In the genomic region with DNA sequence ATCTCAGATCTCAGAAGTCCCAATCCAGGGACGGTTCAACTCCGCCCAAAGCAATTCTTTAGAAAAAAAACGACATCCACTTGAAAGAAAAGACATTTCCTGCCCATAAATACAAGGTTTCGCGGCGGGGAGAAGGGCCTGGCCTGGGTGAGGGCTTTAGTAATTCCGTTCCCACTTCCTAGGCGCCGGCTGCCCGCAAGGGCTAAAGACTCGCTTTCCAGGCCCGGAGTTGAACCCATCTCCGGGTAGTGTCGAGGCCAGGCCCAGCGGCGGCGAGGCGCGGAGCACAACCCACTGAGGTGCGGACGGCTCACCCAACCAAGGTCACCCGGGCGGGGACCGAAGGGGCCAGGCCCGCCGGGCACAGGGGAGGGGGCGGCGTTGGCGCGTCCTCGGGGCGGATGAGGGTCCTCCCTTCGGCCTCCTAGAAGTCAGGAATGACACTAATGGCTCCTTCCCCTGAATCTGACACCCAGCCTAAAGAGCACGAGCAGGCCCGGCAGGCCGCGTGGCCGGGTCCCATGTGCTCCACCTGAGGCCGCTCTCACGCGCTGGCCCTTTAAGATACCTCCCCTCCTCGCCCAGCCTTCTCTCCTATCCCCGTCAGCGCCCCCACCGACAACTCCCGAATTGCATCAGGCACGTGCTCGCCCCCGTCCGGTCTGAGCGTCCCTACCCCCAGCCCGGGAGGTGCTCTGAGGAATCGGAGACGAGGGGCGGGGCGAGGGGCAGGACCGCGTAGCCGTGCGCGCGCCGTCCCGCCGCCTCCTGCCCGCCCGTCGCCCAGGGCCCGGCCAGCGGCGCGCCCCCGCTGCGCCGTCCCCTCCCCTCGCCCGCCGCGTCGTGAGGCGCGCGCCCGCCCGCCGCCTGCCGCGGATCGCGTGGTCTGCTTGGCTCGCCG, we compare ENCODE assay signal across 1 cellular context.
TF ChIP-seq lines count a peak whose summit lies in the region.

No MANE protein-coding gene starts in this region.

TF ChIP-seq in K562, 482 proteins besides CTCF, POLR2A, EP300 and RAD21 (continued from another document and continues in another):
- peak in 2 of 3 experiments; percentile 39 to 64 for TF ChIP-seq YY1 (IDR thresholded peaks at IDR 0.05; ENCODE audit: borderline replicate concordance in 1 of 3, control insufficient read depth in 1 of 3, extremely low read depth in 1 of 3, insufficient read depth in 3 of 3, insufficient read length in 1 of 3, insufficient replicate concordance in 2 of 3, low read depth in 1 of 3, low read length in 2 of 3)
- no peak for TF ChIP-seq HNRNPH1 (optimal IDR thresholded peaks at IDR 0.05; ENCODE audit: low read depth, low read length)
- TF ChIP-seq MYBL2 (IDR thresholded peaks at IDR 0.05; ENCODE audit: low read depth) = no peak
- TF ChIP-seq MYBL2 (CRISPR knock-in tag; IDR thresholded peaks at IDR 0.05; ENCODE audit: borderline replicate concordance) = no peak
- no peak for TF ChIP-seq FOXA1 (IDR thresholded peaks at IDR 0.05; ENCODE audit: borderline replicate concordance)
- TF ChIP-seq SP2 (IDR thresholded peaks at IDR 0.05; ENCODE audit: extremely low read depth, low read depth, low read length, poor library complexity, severe bottlenecking) = no peak
- 0 out of 2 replicates have a peak, but pooled peaks have one; percentile 19 for TF ChIP-seq NCOA1 (IDR thresholded peaks at IDR 0.05; ENCODE audit: low read depth)
- TF ChIP-seq SMARCC2 (IDR thresholded peaks at IDR 0.05; ENCODE audit: low read depth) = no peak
- no peak for TF ChIP-seq PRMT5 (CRISPR knock-in tag; IDR thresholded peaks at IDR 0.05)
- no peak for TF ChIP-seq KHSRP (IDR thresholded peaks at IDR 0.05)
- no peak for TF ChIP-seq ZNF12 (CRISPR knock-in tag; IDR thresholded peaks at IDR 0.05)
- TF ChIP-seq, protein P1, sequence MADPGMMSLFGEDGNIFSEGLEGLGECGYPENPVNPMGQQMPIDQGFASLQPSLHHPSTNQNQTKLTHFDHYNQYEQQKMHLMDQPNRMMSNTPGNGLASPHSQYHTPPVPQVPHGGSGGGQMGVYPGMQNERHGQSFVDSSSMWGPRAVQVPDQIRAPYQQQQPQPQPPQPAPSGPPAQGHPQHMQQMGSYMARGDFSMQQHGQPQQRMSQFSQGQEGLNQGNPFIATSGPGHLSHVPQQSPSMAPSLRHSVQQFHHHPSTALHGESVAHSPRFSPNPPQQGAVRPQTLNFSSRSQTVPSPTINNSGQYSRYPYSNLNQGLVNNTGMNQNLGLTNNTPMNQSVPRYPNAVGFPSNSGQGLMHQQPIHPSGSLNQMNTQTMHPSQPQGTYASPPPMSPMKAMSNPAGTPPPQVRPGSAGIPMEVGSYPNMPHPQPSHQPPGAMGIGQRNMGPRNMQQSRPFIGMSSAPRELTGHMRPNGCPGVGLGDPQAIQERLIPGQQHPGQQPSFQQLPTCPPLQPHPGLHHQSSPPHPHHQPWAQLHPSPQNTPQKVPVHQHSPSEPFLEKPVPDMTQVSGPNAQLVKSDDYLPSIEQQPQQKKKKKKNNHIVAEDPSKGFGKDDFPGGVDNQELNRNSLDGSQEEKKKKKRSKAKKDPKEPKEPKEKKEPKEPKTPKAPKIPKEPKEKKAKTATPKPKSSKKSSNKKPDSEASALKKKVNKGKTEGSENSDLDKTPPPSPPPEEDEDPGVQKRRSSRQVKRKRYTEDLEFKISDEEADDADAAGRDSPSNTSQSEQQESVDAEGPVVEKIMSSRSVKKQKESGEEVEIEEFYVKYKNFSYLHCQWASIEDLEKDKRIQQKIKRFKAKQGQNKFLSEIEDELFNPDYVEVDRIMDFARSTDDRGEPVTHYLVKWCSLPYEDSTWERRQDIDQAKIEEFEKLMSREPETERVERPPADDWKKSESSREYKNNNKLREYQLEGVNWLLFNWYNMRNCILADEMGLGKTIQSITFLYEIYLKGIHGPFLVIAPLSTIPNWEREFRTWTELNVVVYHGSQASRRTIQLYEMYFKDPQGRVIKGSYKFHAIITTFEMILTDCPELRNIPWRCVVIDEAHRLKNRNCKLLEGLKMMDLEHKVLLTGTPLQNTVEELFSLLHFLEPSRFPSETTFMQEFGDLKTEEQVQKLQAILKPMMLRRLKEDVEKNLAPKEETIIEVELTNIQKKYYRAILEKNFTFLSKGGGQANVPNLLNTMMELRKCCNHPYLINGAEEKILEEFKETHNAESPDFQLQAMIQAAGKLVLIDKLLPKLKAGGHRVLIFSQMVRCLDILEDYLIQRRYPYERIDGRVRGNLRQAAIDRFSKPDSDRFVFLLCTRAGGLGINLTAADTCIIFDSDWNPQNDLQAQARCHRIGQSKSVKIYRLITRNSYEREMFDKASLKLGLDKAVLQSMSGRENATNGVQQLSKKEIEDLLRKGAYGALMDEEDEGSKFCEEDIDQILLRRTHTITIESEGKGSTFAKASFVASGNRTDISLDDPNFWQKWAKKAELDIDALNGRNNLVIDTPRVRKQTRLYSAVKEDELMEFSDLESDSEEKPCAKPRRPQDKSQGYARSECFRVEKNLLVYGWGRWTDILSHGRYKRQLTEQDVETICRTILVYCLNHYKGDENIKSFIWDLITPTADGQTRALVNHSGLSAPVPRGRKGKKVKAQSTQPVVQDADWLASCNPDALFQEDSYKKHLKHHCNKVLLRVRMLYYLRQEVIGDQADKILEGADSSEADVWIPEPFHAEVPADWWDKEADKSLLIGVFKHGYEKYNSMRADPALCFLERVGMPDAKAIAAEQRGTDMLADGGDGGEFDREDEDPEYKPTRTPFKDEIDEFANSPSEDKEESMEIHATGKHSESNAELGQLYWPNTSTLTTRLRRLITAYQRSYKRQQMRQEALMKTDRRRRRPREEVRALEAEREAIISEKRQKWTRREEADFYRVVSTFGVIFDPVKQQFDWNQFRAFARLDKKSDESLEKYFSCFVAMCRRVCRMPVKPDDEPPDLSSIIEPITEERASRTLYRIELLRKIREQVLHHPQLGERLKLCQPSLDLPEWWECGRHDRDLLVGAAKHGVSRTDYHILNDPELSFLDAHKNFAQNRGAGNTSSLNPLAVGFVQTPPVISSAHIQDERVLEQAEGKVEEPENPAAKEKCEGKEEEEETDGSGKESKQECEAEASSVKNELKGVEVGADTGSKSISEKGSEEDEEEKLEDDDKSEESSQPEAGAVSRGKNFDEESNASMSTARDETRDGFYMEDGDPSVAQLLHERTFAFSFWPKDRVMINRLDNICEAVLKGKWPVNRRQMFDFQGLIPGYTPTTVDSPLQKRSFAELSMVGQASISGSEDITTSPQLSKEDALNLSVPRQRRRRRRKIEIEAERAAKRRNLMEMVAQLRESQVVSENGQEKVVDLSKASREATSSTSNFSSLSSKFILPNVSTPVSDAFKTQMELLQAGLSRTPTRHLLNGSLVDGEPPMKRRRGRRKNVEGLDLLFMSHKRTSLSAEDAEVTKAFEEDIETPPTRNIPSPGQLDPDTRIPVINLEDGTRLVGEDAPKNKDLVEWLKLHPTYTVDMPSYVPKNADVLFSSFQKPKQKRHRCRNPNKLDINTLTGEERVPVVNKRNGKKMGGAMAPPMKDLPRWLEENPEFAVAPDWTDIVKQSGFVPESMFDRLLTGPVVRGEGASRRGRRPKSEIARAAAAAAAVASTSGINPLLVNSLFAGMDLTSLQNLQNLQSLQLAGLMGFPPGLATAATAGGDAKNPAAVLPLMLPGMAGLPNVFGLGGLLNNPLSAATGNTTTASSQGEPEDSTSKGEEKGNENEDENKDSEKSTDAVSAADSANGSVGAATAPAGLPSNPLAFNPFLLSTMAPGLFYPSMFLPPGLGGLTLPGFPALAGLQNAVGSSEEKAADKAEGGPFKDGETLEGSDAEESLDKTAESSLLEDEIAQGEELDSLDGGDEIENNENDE (IDR thresholded peaks at IDR 0.05; ENCODE audit: low read depth, low read length) = no peak
- TF ChIP-seq NRF1 (conservative IDR thresholded peaks at IDR 0.05 in 1 of 2, IDR thresholded peaks at IDR 0.05 in 1 of 2) = peak; percentile 73 to 80
- TF ChIP-seq ZNF551 (CRISPR knock-in tag; IDR thresholded peaks at IDR 0.05) = no peak
- TF ChIP-seq, protein P2, sequence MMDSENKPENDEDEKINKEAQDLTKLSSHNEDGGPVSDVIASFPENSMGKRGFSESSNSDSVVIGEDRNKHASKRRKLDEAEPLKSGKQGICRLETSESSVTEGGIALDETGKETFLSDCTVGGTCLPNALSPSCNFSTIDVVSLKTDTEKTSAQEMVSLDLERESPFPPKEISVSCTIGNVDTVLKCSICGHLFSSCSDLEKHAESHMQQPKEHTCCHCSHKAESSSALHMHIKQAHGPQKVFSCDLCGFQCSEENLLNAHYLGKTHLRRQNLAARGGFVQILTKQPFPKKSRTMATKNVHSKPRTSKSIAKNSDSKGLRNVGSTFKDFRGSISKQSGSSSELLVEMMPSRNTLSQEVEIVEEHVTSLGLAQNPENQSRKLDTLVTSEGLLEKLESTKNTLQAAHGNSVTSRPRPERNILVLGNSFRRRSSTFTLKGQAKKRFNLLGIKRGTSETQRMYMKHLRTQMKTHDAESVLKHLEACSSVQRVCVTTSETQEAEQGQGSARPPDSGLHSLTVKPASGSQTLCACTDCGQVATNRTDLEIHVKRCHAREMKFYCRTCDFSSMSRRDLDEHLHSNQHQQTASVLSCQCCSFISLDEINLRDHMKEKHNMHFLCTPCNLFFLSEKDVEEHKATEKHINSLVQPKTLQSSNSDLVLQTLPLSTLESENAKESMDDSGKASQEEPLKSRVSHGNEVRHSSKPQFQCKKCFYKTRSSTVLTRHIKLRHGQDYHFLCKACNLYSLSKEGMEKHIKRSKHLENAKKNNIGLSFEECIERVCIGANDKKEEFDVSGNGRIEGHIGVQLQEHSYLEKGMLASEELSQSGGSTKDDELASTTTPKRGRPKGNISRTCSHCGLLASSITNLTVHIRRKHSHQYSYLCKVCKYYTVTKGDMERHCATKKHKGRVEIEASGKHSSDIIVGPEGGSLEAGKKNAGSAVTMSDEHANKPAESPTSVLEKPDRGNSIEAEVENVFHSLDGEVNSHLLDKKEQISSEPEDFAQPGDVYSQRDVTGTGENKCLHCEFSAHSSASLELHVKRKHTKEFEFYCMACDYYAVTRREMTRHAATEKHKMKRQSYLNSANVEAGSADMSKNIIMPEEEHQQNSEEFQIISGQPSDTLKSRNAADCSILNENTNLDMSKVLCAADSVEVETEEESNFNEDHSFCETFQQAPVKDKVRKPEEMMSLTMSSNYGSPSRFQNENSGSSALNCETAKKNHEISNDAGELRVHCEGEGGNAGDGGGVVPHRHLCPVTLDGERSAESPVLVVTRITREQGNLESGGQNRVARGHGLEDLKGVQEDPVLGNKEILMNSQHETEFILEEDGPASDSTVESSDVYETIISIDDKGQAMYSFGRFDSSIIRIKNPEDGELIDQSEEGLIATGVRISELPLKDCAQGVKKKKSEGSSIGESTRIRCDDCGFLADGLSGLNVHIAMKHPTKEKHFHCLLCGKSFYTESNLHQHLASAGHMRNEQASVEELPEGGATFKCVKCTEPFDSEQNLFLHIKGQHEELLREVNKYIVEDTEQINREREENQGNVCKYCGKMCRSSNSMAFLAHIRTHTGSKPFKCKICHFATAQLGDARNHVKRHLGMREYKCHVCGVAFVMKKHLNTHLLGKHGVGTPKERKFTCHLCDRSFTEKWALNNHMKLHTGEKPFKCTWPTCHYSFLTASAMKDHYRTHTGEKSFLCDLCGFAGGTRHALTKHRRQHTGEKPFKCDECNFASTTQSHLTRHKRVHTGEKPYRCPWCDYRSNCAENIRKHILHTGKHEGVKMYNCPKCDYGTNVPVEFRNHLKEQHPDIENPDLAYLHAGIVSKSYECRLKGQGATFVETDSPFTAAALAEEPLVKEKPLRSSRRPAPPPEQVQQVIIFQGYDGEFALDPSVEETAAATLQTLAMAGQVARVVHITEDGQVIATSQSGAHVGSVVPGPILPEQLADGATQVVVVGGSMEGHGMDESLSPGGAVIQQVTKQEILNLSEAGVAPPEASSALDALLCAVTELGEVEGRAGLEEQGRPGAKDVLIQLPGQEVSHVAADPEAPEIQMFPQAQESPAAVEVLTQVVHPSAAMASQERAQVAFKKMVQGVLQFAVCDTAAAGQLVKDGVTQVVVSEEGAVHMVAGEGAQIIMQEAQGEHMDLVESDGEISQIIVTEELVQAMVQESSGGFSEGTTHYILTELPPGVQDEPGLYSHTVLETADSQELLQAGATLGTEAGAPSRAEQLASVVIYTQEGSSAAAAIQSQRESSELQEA (IDR thresholded peaks at IDR 0.05; ENCODE audit: low read depth) = no peak
- no peak for TF ChIP-seq ILK (tag; IDR thresholded peaks at IDR 0.05; ENCODE audit: borderline replicate concordance, low read depth)
- TF ChIP-seq GATAD2A (IDR thresholded peaks at IDR 0.05) = peak; percentile 66; the same call in 1 of the 2 replicates
- peak; percentile 60 for TF ChIP-seq BCOR (IDR thresholded peaks at IDR 0.05)
- TF ChIP-seq, protein P3, sequence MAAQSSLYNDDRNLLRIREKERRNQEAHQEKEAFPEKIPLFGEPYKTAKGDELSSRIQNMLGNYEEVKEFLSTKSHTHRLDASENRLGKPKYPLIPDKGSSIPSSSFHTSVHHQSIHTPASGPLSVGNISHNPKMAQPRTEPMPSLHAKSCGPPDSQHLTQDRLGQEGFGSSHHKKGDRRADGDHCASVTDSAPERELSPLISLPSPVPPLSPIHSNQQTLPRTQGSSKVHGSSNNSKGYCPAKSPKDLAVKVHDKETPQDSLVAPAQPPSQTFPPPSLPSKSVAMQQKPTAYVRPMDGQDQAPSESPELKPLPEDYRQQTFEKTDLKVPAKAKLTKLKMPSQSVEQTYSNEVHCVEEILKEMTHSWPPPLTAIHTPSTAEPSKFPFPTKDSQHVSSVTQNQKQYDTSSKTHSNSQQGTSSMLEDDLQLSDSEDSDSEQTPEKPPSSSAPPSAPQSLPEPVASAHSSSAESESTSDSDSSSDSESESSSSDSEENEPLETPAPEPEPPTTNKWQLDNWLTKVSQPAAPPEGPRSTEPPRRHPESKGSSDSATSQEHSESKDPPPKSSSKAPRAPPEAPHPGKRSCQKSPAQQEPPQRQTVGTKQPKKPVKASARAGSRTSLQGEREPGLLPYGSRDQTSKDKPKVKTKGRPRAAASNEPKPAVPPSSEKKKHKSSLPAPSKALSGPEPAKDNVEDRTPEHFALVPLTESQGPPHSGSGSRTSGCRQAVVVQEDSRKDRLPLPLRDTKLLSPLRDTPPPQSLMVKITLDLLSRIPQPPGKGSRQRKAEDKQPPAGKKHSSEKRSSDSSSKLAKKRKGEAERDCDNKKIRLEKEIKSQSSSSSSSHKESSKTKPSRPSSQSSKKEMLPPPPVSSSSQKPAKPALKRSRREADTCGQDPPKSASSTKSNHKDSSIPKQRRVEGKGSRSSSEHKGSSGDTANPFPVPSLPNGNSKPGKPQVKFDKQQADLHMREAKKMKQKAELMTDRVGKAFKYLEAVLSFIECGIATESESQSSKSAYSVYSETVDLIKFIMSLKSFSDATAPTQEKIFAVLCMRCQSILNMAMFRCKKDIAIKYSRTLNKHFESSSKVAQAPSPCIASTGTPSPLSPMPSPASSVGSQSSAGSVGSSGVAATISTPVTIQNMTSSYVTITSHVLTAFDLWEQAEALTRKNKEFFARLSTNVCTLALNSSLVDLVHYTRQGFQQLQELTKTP (IDR thresholded peaks at IDR 0.05; ENCODE audit: low read depth in 1 of 2, partially characterized antibody in 2 of 2) = no peak
- TF ChIP-seq, protein P4, sequence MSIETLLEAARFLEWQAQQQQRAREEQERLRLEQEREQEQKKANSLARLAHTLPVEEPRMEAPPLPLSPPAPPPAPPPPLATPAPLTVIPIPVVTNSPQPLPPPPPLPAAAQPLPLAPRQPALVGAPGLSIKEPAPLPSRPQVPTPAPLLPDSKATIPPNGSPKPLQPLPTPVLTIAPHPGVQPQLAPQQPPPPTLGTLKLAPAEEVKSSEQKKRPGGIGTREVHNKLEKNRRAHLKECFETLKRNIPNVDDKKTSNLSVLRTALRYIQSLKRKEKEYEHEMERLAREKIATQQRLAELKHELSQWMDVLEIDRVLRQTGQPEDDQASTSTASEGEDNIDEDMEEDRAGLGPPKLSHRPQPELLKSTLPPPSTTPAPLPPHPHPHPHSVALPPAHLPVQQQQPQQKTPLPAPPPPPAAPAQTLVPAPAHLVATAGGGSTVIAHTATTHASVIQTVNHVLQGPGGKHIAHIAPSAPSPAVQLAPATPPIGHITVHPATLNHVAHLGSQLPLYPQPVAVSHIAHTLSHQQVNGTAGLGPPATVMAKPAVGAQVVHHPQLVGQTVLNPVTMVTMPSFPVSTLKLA (conservative IDR thresholded peaks at IDR 0.05) = peak; percentile 97 to 99
- peak; percentile 74; the same call in 1 of the 2 replicates for TF ChIP-seq MTA3 (IDR thresholded peaks at IDR 0.05; ENCODE audit: borderline replicate concordance)
- 0 out of 2 replicates have a peak, but pooled peaks have one; percentile 30 for TF ChIP-seq ADNP (tag; IDR thresholded peaks at IDR 0.05)
- 0 out of 2 replicates have a peak, but pooled peaks have one; percentile 64 for TF ChIP-seq GTF2E2 (tag; IDR thresholded peaks at IDR 0.05)
